18 cellular contexts compared by ENCODE assay signal in genomic region chr10:35707642-35708425, GRCh38.
DNase-seq lines count a peak whose midpoint lies in the region; ATAC-seq and TF ChIP-seq lines count a peak whose summit lies in the region.
"Had no signal": no experiment of that assay in that cellular context is flagged by ENCODE, and none has a peak within 500 bp of the region (broad histone marks: within the 10 kb centered on the region; RNA-seq: fewer than 3 reads in every experiment).

No MANE protein-coding gene starts in this region.

- no peak overlapping the region for H2BK12ac ChIP-seq in mesenchymal stem cell (ENCODE audit: low read length in 2 of 2)

- H3K9ac ChIP-seq in BLaER1 (no peak overlapping the region), mesenchymal stem cell (ENCODE audit: low read length) (no peak overlapping the region)

- H3K9me3 ChIP-seq in BLaER1 (no peaks in the 10 kb centered on the region), mesenchymal stem cell (ENCODE audit: control insufficient read depth, low read length) (peaks cover 8% of the 10 kb centered on the region), right lobe of liver (no peaks in the 10 kb centered on the region)
- H3K9me3 ChIP-seq: Peyer's patch had no signal

- no peak overlapping the region for H3K18ac ChIP-seq in mesenchymal stem cell (ENCODE audit: low read depth in 1 of 2, low read length in 2 of 2)

- no peak overlapping the region for H3K4ac ChIP-seq in mesenchymal stem cell (ENCODE audit: low read depth in 1 of 2, low read length in 2 of 2)

- H3K23ac ChIP-seq in mesenchymal stem cell (ENCODE audit: low read length in 2 of 2) = no peak overlapping the region

- no peaks in the 10 kb centered on the region for H3K36me3 ChIP-seq in BLaER1
- H3K36me3 ChIP-seq in mesenchymal stem cell (ENCODE audit: control insufficient read depth in 1 of 2, insufficient read depth in 2 of 2, low read depth in 1 of 2, low read length in 2 of 2) = no peaks in the 10 kb centered on the region
- H3K36me3 ChIP-seq in right lobe of liver = no peaks in the 10 kb centered on the region
- H3K36me3 ChIP-seq: Peyer's patch had no signal

- no peak overlapping the region for H3K14ac ChIP-seq in mesenchymal stem cell (ENCODE audit: low read length in 2 of 2)

- H4K8ac ChIP-seq in mesenchymal stem cell (ENCODE audit: low read length) = no peak overlapping the region

- no peaks in the 10 kb centered on the region for H3K27me3 ChIP-seq in BLaER1
- peaks cover 0 to 12% of the 10 kb centered on the region in 2 experiments for H3K27me3 ChIP-seq in mesenchymal stem cell (ENCODE audit: control insufficient read depth in 1 of 2, insufficient read depth in 1 of 2, low read length in 2 of 2)
- no peaks in the 10 kb centered on the region for H3K27me3 ChIP-seq in right lobe of liver
- H3K27me3 ChIP-seq: Peyer's patch had no signal

- peaks cover 16% of the 10 kb centered on the region for H3K4me1 ChIP-seq in BLaER1
- peaks cover 9% of the 10 kb centered on the region for H3K4me1 ChIP-seq in mesenchymal stem cell (ENCODE audit: control insufficient read depth, insufficient read depth, low read depth, low read length)
- no peaks in the 10 kb centered on the region for H3K4me1 ChIP-seq in right lobe of liver
- H3K4me1 ChIP-seq: Peyer's patch had no signal

- H3K4me3 ChIP-seq in BLaER1 (no peak overlapping the region), fibroblast of mammary gland (ENCODE audit: control insufficient read depth, low read depth, low read length) (no peak overlapping the region), mesenchymal stem cell (ENCODE audit: insufficient read depth in 1 of 2, low read depth in 1 of 2, low read length in 2 of 2) (no peak overlapping the region), right lobe of liver (no peak overlapping the region)
- H3K4me3 ChIP-seq: Peyer's patch, SK-N-MC had no signal

- WGBS in mesenchymal stem cell = 100% methylated on average over 1 of the region's 2 CpGs
- 69% methylated on average over 2 of the region's 2 CpGs for WGBS in right lobe of liver (ENCODE audit: insufficient coverage, low coverage, low lambda C conversion rate, missing lambda C conversion rate)

- no peak overlapping the region for H2BK120ac ChIP-seq in mesenchymal stem cell (ENCODE audit: low read depth, low read length)

- H3K27me3 Mint-ChIP-seq in activated T-cell treated with anti-CD3 and anti-CD28 coated beads, Interleukin-2, amount 50 U/mL, for 4 hours (ENCODE audit: low read depth) = peaks cover 4% of the 10 kb centered on the region

- ATAC-seq in right lobe of liver = no peak
- no peak for ATAC-seq in activated T-cell treated with anti-CD3 and anti-CD28 coated beads, Interleukin-2, amount 50 U/mL, for 4 hours
- ATAC-seq: Right ventricle myocardium inferior had no signal

- H3K79me1 ChIP-seq in mesenchymal stem cell (replicated peaks; ENCODE audit: low read length, poor library complexity, severe bottlenecking) = no peaks in the 10 kb centered on the region

- peak overlapping the region; percentile 42 for H3K4me2 ChIP-seq in BLaER1
- H3K4me2 ChIP-seq in mesenchymal stem cell (ENCODE audit: low read length, poor library complexity, severe bottlenecking) = no peak overlapping the region

- no peak overlapping the region for H3K27ac ChIP-seq in BLaER1
- peak overlapping the region; percentile 81 for H3K27ac ChIP-seq in mesenchymal stem cell (ENCODE audit: low read length, poor library complexity, severe bottlenecking)
- H3K27ac ChIP-seq in right lobe of liver = no peak overlapping the region
- H3K27ac ChIP-seq: Peyer's patch, SK-N-MC had no signal

- H3K9me3 Mint-ChIP-seq in activated T-cell treated with anti-CD3 and anti-CD28 coated beads, Interleukin-2, amount 50 U/mL, for 4 hours = peaks cover 12% of the 10 kb centered on the region

- no peak overlapping the region for H2AFZ ChIP-seq in mesenchymal stem cell (ENCODE audit: low read depth, low read length)

- peak; percentile 85 for DNase-seq in NCI-H2171 treated with DMSO at 0.1 percent for 48 hours (lab: John Stamatoyannopoulos, UW)
- peak; percentile 72 for DNase-seq in fibroblast of mammary gland (ENCODE audit: low read depth)
- DNase-seq in mesenchymal stem cell = no peak
- DNase-seq in RKO (ENCODE audit: low spot score) = no peak
- DNase-seq in NAMALWA (ENCODE audit: low spot score) = no peak
- DNase-seq in right lobe of liver = no peak
- no peak for DNase-seq in activated T-cell treated with anti-CD3 and anti-CD28 coated beads, Interleukin-2, amount 50 U/mL, for 4 hours
- DNase-seq: C1 segment of cervical spinal cord; CD8-positive, alpha-beta memory T cell; DND-41; KBM-7; NCI-H1417; NCI-H1930; NK-92 treated with Interleukin-12 subunit alpha and Interleukin-12 subunit beta, amount 100 ng/mL, for 24 hours; Peyer's patch had no signal

- H3K4me3 Mint-ChIP-seq in activated T-cell treated with anti-CD3 and anti-CD28 coated beads, Interleukin-2, amount 50 U/mL, for 4 hours = no peak overlapping the region
- H3K4me3 Mint-ChIP-seq: CD8-positive, alpha-beta memory T cell had no signal

- H2AK5ac ChIP-seq in mesenchymal stem cell (ENCODE audit: low read length, severe bottlenecking) = no peak overlapping the region

- no peak overlapping the region for H2BK15ac ChIP-seq in mesenchymal stem cell (ENCODE audit: low read depth, poor library complexity, severe bottlenecking)

- no peaks in the 10 kb centered on the region for H3K4me1 Mint-ChIP-seq in activated T-cell treated with anti-CD3 and anti-CD28 coated beads, Interleukin-2, amount 50 U/mL, for 4 hours (ENCODE audit: low read depth)
- H3K4me1 Mint-ChIP-seq: CD8-positive, alpha-beta memory T cell had no signal

- no peaks in the 10 kb centered on the region for H3K36me3 Mint-ChIP-seq in activated T-cell treated with anti-CD3 and anti-CD28 coated beads, Interleukin-2, amount 50 U/mL, for 4 hours (ENCODE audit: insufficient read depth)
- H3K36me3 Mint-ChIP-seq: CD8-positive, alpha-beta memory T cell had no signal

- intact Hi-C loops in right lobe of liver (cut with DNase I) = no loop called here

- no peaks in the 10 kb centered on the region for H4K20me1 ChIP-seq in BLaER1

- TF ChIP-seq CTCF in fibroblast of mammary gland (conservative IDR thresholded peaks at IDR 0.05; ENCODE audit: control insufficient read depth, insufficient read depth, low read depth, low read length) (no peak), right lobe of liver (IDR thresholded peaks at IDR 0.05) (no peak)

- no peak overlapping the region for H4K91ac ChIP-seq in mesenchymal stem cell (ENCODE audit: low read length)

- TF ChIP-seq POLR2A in right lobe of liver (IDR thresholded peaks at IDR 0.05) = no peak

- no peak overlapping the region for H2BK5ac ChIP-seq in mesenchymal stem cell (ENCODE audit: low read depth, low read length, poor library complexity, severe bottlenecking)

Comparison
In these comparisons a context has a peak if more than half of its experiments do, and no peak if none do; other contexts are left out.
1. DNase-seq: peak in NCI-H2171 treated with DMSO at 0.1 percent for 48 hours (single experiment) and fibroblast of mammary gland (single experiment); none in mesenchymal stem cell (single experiment), RKO (single experiment), NAMALWA (single experiment), right lobe of liver (0 of 3) and activated T-cell treated with anti-CD3 and anti-CD28 coated beads, Interleukin-2, amount 50 U/mL, for 4 hours (single experiment).